ENCODE assay signal across 7 cellular contexts in the genomic region with DNA sequence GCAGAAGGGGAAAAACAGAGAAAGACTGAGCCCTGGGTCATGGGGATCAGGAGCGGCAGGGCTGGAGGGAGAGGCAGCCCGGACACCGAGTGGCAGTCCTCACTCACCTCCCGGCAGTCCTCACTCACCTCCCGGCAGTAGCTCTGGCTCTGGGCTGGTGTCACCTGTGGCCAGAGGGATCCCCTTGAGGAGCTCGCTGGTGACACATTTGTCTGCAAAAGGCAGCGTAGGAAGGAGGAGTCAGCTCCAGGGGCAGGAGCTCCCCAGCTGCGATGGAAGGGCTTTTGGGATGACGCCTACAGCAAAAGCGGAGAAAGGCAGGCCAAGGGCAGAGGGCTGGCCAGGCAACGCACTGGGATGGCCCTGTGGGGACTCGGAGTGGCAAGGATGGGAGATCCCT. TPM values are rescaled to one million over a fixed set of nuclear protein-coding genes. Genes with fewer than 3 reads are reported as not detected.
DNase-seq lines count a peak whose midpoint lies in the region; ATAC-seq and TF ChIP-seq lines count a peak whose summit lies in the region.

No MANE protein-coding gene starts in this region.

- H3K9me3 ChIP-seq in hepatocyte (ENCODE audit: low read depth) = no peaks in the 10 kb centered on the region

- no peaks in the 10 kb centered on the region for H3K9me3 Mint-ChIP-seq in stimulated activated effector memory CD8-positive, alpha-beta T cell treated with anti-CD3 and anti-CD28 coated beads, Interleukin-12 subunit alpha, Interleukin-12 subunit beta, amount 100 ng/mL, for 72 hours

- H3K9me2 ChIP-seq in hepatocyte (replicated peaks; ENCODE audit: insufficient read depth) = no peaks in the 10 kb centered on the region

- peak overlapping the region; percentile 54 for H3K27ac ChIP-seq in hepatocyte

- 47% methylated on average over 11 of the region's 12 CpGs for WGBS in hepatocyte (ENCODE audit: low lambda C conversion rate, missing lambda C conversion rate)

- H3K4me1 Mint-ChIP-seq in stimulated activated effector memory CD8-positive, alpha-beta T cell treated with anti-CD3 and anti-CD28 coated beads, Interleukin-12 subunit alpha, Interleukin-12 subunit beta, amount 100 ng/mL, for 72 hours = peaks cover 35% of the 10 kb centered on the region

- no peak overlapping the region for H2AFZ ChIP-seq in hepatocyte

- H3K4me3 ChIP-seq in WI38 (ENCODE audit: low read depth, low read length) (peak overlapping the region; percentile 86), hepatocyte (peak overlapping the region; percentile 25)

- H4K20me1 ChIP-seq in hepatocyte (ENCODE audit: insufficient read depth, poor library complexity, severe bottlenecking) = no peaks in the 10 kb centered on the region

- TF ChIP-seq CTCF in WI38 (IDR thresholded peaks at IDR 0.05; ENCODE audit: low read depth, low read length) (no peak), hepatocyte (IDR thresholded peaks at IDR 0.05; ENCODE audit: poor library complexity) (no peak)

- no peaks in the 10 kb centered on the region for H3K36me3 ChIP-seq in hepatocyte (replicated peaks; ENCODE audit: insufficient read depth, low read depth)

- peaks cover 80% of the 10 kb centered on the region for H3K36me3 Mint-ChIP-seq in stimulated activated effector memory CD8-positive, alpha-beta T cell treated with anti-CD3 and anti-CD28 coated beads, Interleukin-12 subunit alpha, Interleukin-12 subunit beta, amount 100 ng/mL, for 72 hours

- no peaks in the 10 kb centered on the region for H3K27me3 ChIP-seq in hepatocyte

- peaks cover 3% of the 10 kb centered on the region for H3K4me1 ChIP-seq in hepatocyte (ENCODE audit: insufficient read depth)

- peak overlapping the region; percentile 99 for H3K4me3 Mint-ChIP-seq in stimulated activated effector memory CD8-positive, alpha-beta T cell treated with anti-CD3 and anti-CD28 coated beads, Interleukin-12 subunit alpha, Interleukin-12 subunit beta, amount 100 ng/mL, for 72 hours

- ATAC-seq in HG03025 (IDR thresholded peaks at IDR 0.05; ENCODE audit: low FRiP score, unreplicated experiment) (peak; percentile 18), GM21825 (IDR thresholded peaks at IDR 0.05; ENCODE audit: unreplicated experiment) (no peak), HG02981 (IDR thresholded peaks at IDR 0.05; ENCODE audit: unreplicated experiment) (no peak)
- no peak for ATAC-seq in stimulated activated effector memory CD8-positive, alpha-beta T cell treated with anti-CD3 and anti-CD28 coated beads, Interleukin-12 subunit alpha, Interleukin-12 subunit beta, amount 100 ng/mL, for 72 hours

- peaks cover 24% of the 10 kb centered on the region for H3K79me2 ChIP-seq in hepatocyte

- DNase-seq in hepatocyte (ENCODE audit: low spot score) = no peak
- no peak for DNase-seq in stimulated activated effector memory CD8-positive, alpha-beta T cell treated with anti-CD3 and anti-CD28 coated beads, Interleukin-12 subunit alpha, Interleukin-12 subunit beta, amount 100 ng/mL, for 72 hours (ENCODE audit: low spot score in 2 of 2)
- no peak for DNase-seq in NCI-H1694 treated with DMSO at 0.1 percent for 48 hours (lab: John Stamatoyannopoulos, UW)

- H3K4me2 ChIP-seq in hepatocyte = peak overlapping the region; percentile 96

- peak overlapping the region; percentile 98 for H3K27ac Mint-ChIP-seq in stimulated activated effector memory CD8-positive, alpha-beta T cell treated with anti-CD3 and anti-CD28 coated beads, Interleukin-12 subunit alpha, Interleukin-12 subunit beta, amount 100 ng/mL, for 72 hours

RNA-seq across cellular contexts. Expression of gene EIF3G, which starts 0.7 kb away (rescaled TPM):
- total RNA-seq in hepatocyte = 138 and 169 TPM in 2 replicates
- 134 and 157 TPM in 2 replicates for polyA plus RNA-seq in hepatocyte

RNA-seq across cellular contexts. Expression of gene P2RY11, which starts 7.5 kb away (rescaled TPM):
- 2.7 and 3.8 TPM in 2 replicates for total RNA-seq in hepatocyte
- polyA plus RNA-seq in hepatocyte = 6.1 TPM in 2 replicates

RNA-seq across cellular contexts. Expression of gene PPAN, which starts 12.8 kb away (rescaled TPM):
- total RNA-seq in hepatocyte = 15.0 and 15.5 TPM in 2 replicates
- polyA plus RNA-seq in hepatocyte = 26.0 and 41.9 TPM in 2 replicates

RNA-seq across cellular contexts. Expression of gene ANGPTL6, which starts 16.5 kb away (rescaled TPM):
- 3.9 and 5.9 TPM in 2 replicates for total RNA-seq in hepatocyte
- 4.7 and 5.5 TPM in 2 replicates for polyA plus RNA-seq in hepatocyte

RNA-seq across cellular contexts. Expression of gene SHFL, which starts 32.8 kb away (rescaled TPM):
- total RNA-seq in hepatocyte = 26.0 and 28.7 TPM in 2 replicates
- polyA plus RNA-seq in hepatocyte = 48.7 and 50.9 TPM in 2 replicates
